Comparison of ENCODE assay signal across 12 cellular contexts in genomic region chr1:169044971-169045370, GRCh38.
DNase-seq lines count a peak whose midpoint lies in the region; ATAC-seq and TF ChIP-seq lines count a peak whose summit lies in the region.
"Had no signal": no experiment of that assay in that cellular context is flagged by ENCODE, and none has a peak within 500 bp of the region (broad histone marks: within the 10 kb centered on the region; RNA-seq: fewer than 3 reads in every experiment).

No MANE protein-coding gene starts in this region.

- peaks cover 10% of the 10 kb centered on the region for H3K36me3 Mint-ChIP-seq in activated naive CD8-positive, alpha-beta T cell treated with anti-CD3 and anti-CD28 coated beads for 36 hours

- no peak overlapping the region for H3K4me3 Mint-ChIP-seq in activated naive CD8-positive, alpha-beta T cell treated with anti-CD3 and anti-CD28 coated beads for 36 hours

- no peaks in the 10 kb centered on the region for H3K9me3 ChIP-seq in DND-41 (ENCODE audit: insufficient read depth, low read length, severe bottlenecking)
- H3K9me3 ChIP-seq in SK-N-SH: no peaks in the 10 kb centered on the region

- H3K36me3 ChIP-seq in DND-41 (ENCODE audit: insufficient read depth, low read length) (no peaks in the 10 kb centered on the region), SK-N-SH (replicated peaks in 1 of 2; ENCODE audit: control insufficient read depth in 1 of 2, insufficient read depth in 2 of 2, low read length in 1 of 2) (no peaks in the 10 kb centered on the region)

- H3K9ac ChIP-seq in DND-41 (ENCODE audit: low read depth, low read length) (peak overlapping the region; percentile 51), SK-N-SH (no peak overlapping the region)

- H3K27ac Mint-ChIP-seq in activated naive CD8-positive, alpha-beta T cell treated with anti-CD3 and anti-CD28 coated beads for 36 hours: peak overlapping the region; percentile 56

- no peaks in the 10 kb centered on the region for H3K9me2 ChIP-seq in SK-N-SH

- DNase-seq in DND-41 (peak; percentile 71), SK-N-SH (no peak), NK-92 (lab: John Stamatoyannopoulos, UW; ENCODE audit: unreplicated experiment) (no peak)
- no peak for DNase-seq in activated naive CD8-positive, alpha-beta T cell treated with anti-CD3 and anti-CD28 coated beads for 36 hours
- DNase-seq: amniotic stem cell, erythroblast, NCI-H774, posterior cingulate gyrus had no signal

- no peak for TF ChIP-seq EP300 in SK-N-SH (IDR thresholded peaks at IDR 0.05; ENCODE audit: borderline replicate concordance in 1 of 2, low read depth in 1 of 2, low read length in 1 of 2)

- H3K79me2 ChIP-seq in DND-41 (ENCODE audit: insufficient read depth, low read length): no peaks in the 10 kb centered on the region
- no peaks in the 10 kb centered on the region for H3K79me2 ChIP-seq in SK-N-SH (ENCODE audit: insufficient read depth)

- H3K27ac ChIP-seq in DND-41 (ENCODE audit: low read length) (peak overlapping the region; percentile 97), SK-N-SH (ENCODE audit: low read depth in 2 of 2, low read length in 1 of 2) (no peak overlapping the region)

- H3K4me1 Mint-ChIP-seq in activated naive CD8-positive, alpha-beta T cell treated with anti-CD3 and anti-CD28 coated beads for 36 hours: peaks cover 68% of the 10 kb centered on the region

- WGBS in SK-N-SH (ENCODE audit: low lambda C conversion rate): 86% methylated on average over 4 of the region's 4 CpGs

- POLR2A ChIA-PET in SK-N-SH (lab: Yijun Ruan, JAX): no interaction called here

- peak overlapping the region; percentile 70 for H2AFZ ChIP-seq in DND-41 (ENCODE audit: low read depth, low read length)
- no peak overlapping the region for H2AFZ ChIP-seq in SK-N-SH (ENCODE audit: low read depth)

- H3F3A ChIP-seq in SK-N-SH (replicated peaks; ENCODE audit: insufficient read depth): no peaks in the 10 kb centered on the region

- no peak for TF ChIP-seq CTCF in DND-41 (IDR thresholded peaks at IDR 0.05; ENCODE audit: borderline replicate concordance, extremely low read depth, low read length, poor library complexity, severe bottlenecking)
- TF ChIP-seq CTCF in SK-N-SH (IDR thresholded peaks at IDR 0.05): no peak

- H4K20me1 ChIP-seq in DND-41 (ENCODE audit: insufficient read depth, low read length) (no peaks in the 10 kb centered on the region), SK-N-SH (ENCODE audit: insufficient read depth) (no peaks in the 10 kb centered on the region)

- no peaks in the 10 kb centered on the region for H3K9me3 Mint-ChIP-seq in activated naive CD8-positive, alpha-beta T cell treated with anti-CD3 and anti-CD28 coated beads for 36 hours

- no peaks in the 10 kb centered on the region for H3K27me3 Mint-ChIP-seq in activated naive CD8-positive, alpha-beta T cell treated with anti-CD3 and anti-CD28 coated beads for 36 hours

- ATAC-seq in DND-41 (ENCODE audit: insufficient read depth, low read depth) (peak; percentile 51), GM19463 (IDR thresholded peaks at IDR 0.05; ENCODE audit: unreplicated experiment) (peak; percentile 38), HG03442 (IDR thresholded peaks at IDR 0.05; ENCODE audit: unreplicated experiment) (peak; percentile 33), GM21381 (IDR thresholded peaks at IDR 0.05; ENCODE audit: unreplicated experiment) (no peak), GM19324 (IDR thresholded peaks at IDR 0.05; ENCODE audit: low FRiP score, unreplicated experiment) (no peak)

- TF ChIP-seq RAD21 in SK-N-SH (IDR thresholded peaks at IDR 0.05; ENCODE audit: low read length): no peak

- H3K4me2 ChIP-seq in DND-41 (ENCODE audit: insufficient read depth, low read length) (peak overlapping the region; percentile 52), SK-N-SH (no peak overlapping the region)

- H3K4me1 ChIP-seq in DND-41 (ENCODE audit: insufficient read depth, low read length): peaks cover 51% of the 10 kb centered on the region
- peaks cover 0 to 7% of the 10 kb centered on the region in 2 experiments; a peak in 1 of 4 replicates for H3K4me1 ChIP-seq in SK-N-SH (ENCODE audit: control insufficient read depth in 1 of 2, insufficient read depth in 2 of 2, low read depth in 1 of 2, low read length in 1 of 2)

- peak overlapping the region in 1 of 2 experiments; percentile 27; a peak in 1 of 4 replicates for H3K4me3 ChIP-seq in DND-41 (ENCODE audit: low read depth in 1 of 2, low read length in 2 of 2)
- no peak overlapping the region for H3K4me3 ChIP-seq in SK-N-SH (ENCODE audit: low read depth in 2 of 2, low read length in 1 of 2)

- H3K27me3 ChIP-seq in DND-41 (ENCODE audit: insufficient read depth, low read length, poor library complexity) (no peaks in the 10 kb centered on the region), SK-N-SH (ENCODE audit: insufficient read depth) (no peaks in the 10 kb centered on the region)

- CTCF ChIA-PET in SK-N-SH (lab: Yijun Ruan, JAX): no interaction called here

TF ChIP-seq in SK-N-SH, 30 proteins besides CTCF, POLR2A, EP300 and RAD21 (continues in another document):
- TF ChIP-seq POLR2AphosphoS5 (IDR thresholded peaks at IDR 0.05; ENCODE audit: low read depth, low read length) (no peak), TEAD4 (IDR thresholded peaks at IDR 0.05; ENCODE audit: borderline replicate concordance, insufficient read depth) (no peak), GABPA (IDR thresholded peaks at IDR 0.05; ENCODE audit: low read depth) (no peak), REST (IDR thresholded peaks at IDR 0.05; ENCODE audit: low read depth, low read length) (no peak), EZH2phosphoT487 (IDR thresholded peaks at IDR 0.05; ENCODE audit: borderline replicate concordance, low read depth) (no peak), SIN3A (IDR thresholded peaks at IDR 0.05; ENCODE audit: borderline replicate concordance, low read depth, low read length) (no peak), NRF1 (IDR thresholded peaks at IDR 0.05; ENCODE audit: low read depth, low read length) (no peak), USF2 (IDR thresholded peaks at IDR 0.05; ENCODE audit: borderline replicate concordance, low read depth, low read length) (no peak), MEF2A (IDR thresholded peaks at IDR 0.05; ENCODE audit: borderline replicate concordance, low read depth) (no peak), CHD2 (IDR thresholded peaks at IDR 0.05; ENCODE audit: low read length, partially characterized antibody) (no peak), FOXJ3 (CRISPR knock-in tag; IDR thresholded peaks at IDR 0.05) (no peak), PBX3 (IDR thresholded peaks at IDR 0.05) (no peak), MXI1 (IDR thresholded peaks at IDR 0.05; ENCODE audit: low read depth, low read length) (no peak), JUND (IDR thresholded peaks at IDR 0.05) (no peak), TAF1 (IDR thresholded peaks at IDR 0.05; ENCODE audit: borderline replicate concordance, low read depth, low read length) (no peak), YY1 (IDR thresholded peaks at IDR 0.05; ENCODE audit: low read depth) (no peak), IRF3 (IDR thresholded peaks at IDR 0.05; ENCODE audit: low read depth, low read length) (no peak)

Comparison
In these comparisons a context has a peak if more than half of its experiments do, and no peak if none do; other contexts are left out.
1. ATAC-seq: peak in DND-41 (single experiment), GM19463 (single experiment) and HG03442 (single experiment); none in GM21381 (single experiment) and GM19324 (single experiment).